ENCODE assay signal across 13 cellular contexts in genomic region chr17:78771758-78772382, GRCh38. TPM values are rescaled to one million over a fixed set of nuclear protein-coding genes. Genes with fewer than 3 reads are reported as not detected.
DNase-seq lines count a peak whose midpoint lies in the region; ATAC-seq and FAIRE-seq lines count a peak whose summit lies in the region.
"Had no signal": no experiment of that assay in that cellular context is flagged by ENCODE, and none has a peak within 500 bp of the region (broad histone marks: within the 10 kb centered on the region; RNA-seq: fewer than 3 reads in every experiment).

No MANE protein-coding gene starts in this region.

- peak in 1 of 2 donors; percentile 6 for ATAC-seq in CD4-positive, CD25-positive, alpha-beta regulatory T cell (ENCODE audit: low read depth in 2 of 2)
- peak; percentile 18 to 26 for ATAC-seq in naive thymus-derived CD8-positive, alpha-beta T cell

- peak overlapping the region; percentile 94 to 99 (median 96) for H3K27ac Mint-ChIP-seq in CD4-positive, CD25-positive, alpha-beta regulatory T cell
- peak overlapping the region; percentile 96 for H3K27ac Mint-ChIP-seq in activated CD4-positive, alpha-beta memory T cell treated with anti-CD3 and anti-CD28 coated beads, Interleukin-2, amount 10 ng/mL, durations not matched to agents 7 days and 5 days
- H3K27ac Mint-ChIP-seq in naive thymus-derived CD8-positive, alpha-beta T cell, result peak overlapping the region in 8 of 10 donors; percentile 86 to 99 (median 94)

- H3K9me3 ChIP-seq in CD4-positive, CD25-positive, alpha-beta regulatory T cell (ENCODE audit: control insufficient read depth in 2 of 2, low read length in 2 of 2), result no peaks in the 10 kb centered on the region
- H3K9me3 ChIP-seq in mesenchymal stem cell (ENCODE audit: control insufficient read depth, low read length), result no peaks in the 10 kb centered on the region
- H3K9me3 ChIP-seq: adrenal gland, Caco-2 had no signal

- H2AK5ac ChIP-seq in mesenchymal stem cell (ENCODE audit: low read length, severe bottlenecking), result no peak overlapping the region

- no peak overlapping the region for H3K14ac ChIP-seq in mesenchymal stem cell (ENCODE audit: low read length in 2 of 2)

- peak overlapping the region; percentile 83 to 92 (median 86) for H3K4me3 Mint-ChIP-seq in CD4-positive, CD25-positive, alpha-beta regulatory T cell
- H3K4me3 Mint-ChIP-seq in activated CD4-positive, alpha-beta memory T cell treated with anti-CD3 and anti-CD28 coated beads, Interleukin-2, amount 10 ng/mL, durations not matched to agents 7 days and 5 days, result peak overlapping the region; percentile 73
- H3K4me3 Mint-ChIP-seq in naive thymus-derived CD8-positive, alpha-beta T cell, result peak overlapping the region; percentile 62 to 85 (median 80)

- DNase-seq in CD4-positive, CD25-positive, alpha-beta regulatory T cell, result peak in 1 of 3 donors; percentile 65
- DNase-seq in GM18507 (ENCODE audit: extremely low spot score, insufficient read length, low read depth) (no peak), mesenchymal stem cell (no peak), NCI-H2227 (lab: John Stamatoyannopoulos, UW; ENCODE audit: unreplicated experiment) (no peak), kidney tubule cell (ENCODE audit: low spot score) (no peak), NCI-H226 (no peak)
- no peak for DNase-seq in activated CD4-positive, alpha-beta memory T cell treated with anti-CD3 and anti-CD28 coated beads, Interleukin-2, amount 10 ng/mL, durations not matched to agents 7 days and 5 days
- DNase-seq in naive thymus-derived CD8-positive, alpha-beta T cell, result no peak
- DNase-seq: adrenal gland, Caco-2, NCI-H2081 treated with DMSO at 0.1 percent for 48 hours had no signal

- FAIRE-seq in GM18507 (lab: Jason Lieb, UNC), result peak; percentile 75
- FAIRE-seq: endometrium, TTC549 had no signal

- peaks cover 20 to 64% (median 35%) of the 10 kb centered on the region in 4 donors for H3K4me1 Mint-ChIP-seq in CD4-positive, CD25-positive, alpha-beta regulatory T cell
- H3K4me1 Mint-ChIP-seq in activated CD4-positive, alpha-beta memory T cell treated with anti-CD3 and anti-CD28 coated beads, Interleukin-2, amount 10 ng/mL, durations not matched to agents 7 days and 5 days, result peaks cover 47% of the 10 kb centered on the region
- peaks cover 23 to 53% (median 47%) of the 10 kb centered on the region in 4 donors for H3K4me1 Mint-ChIP-seq in naive thymus-derived CD8-positive, alpha-beta T cell

- H3K36me3 ChIP-seq in CD4-positive, CD25-positive, alpha-beta regulatory T cell (ENCODE audit: control insufficient read depth, insufficient read depth, low read length), result peaks cover 8% of the 10 kb centered on the region
- H3K36me3 ChIP-seq in mesenchymal stem cell (ENCODE audit: control insufficient read depth in 1 of 2, insufficient read depth in 2 of 2, low read depth in 1 of 2, low read length in 2 of 2), result peaks cover 0 to 4% of the 10 kb centered on the region in 2 experiments
- H3K36me3 ChIP-seq: adrenal gland had no signal

- no peak overlapping the region for H2BK5ac ChIP-seq in mesenchymal stem cell (ENCODE audit: low read depth, low read length, poor library complexity, severe bottlenecking)

- H4K91ac ChIP-seq in mesenchymal stem cell (ENCODE audit: low read length), result no peak overlapping the region

- H3K18ac ChIP-seq in mesenchymal stem cell (ENCODE audit: low read depth in 1 of 2, low read length in 2 of 2), result no peak overlapping the region

- peak overlapping the region; percentile 92 for H3K27ac ChIP-seq in CD4-positive, CD25-positive, alpha-beta regulatory T cell (ENCODE audit: insufficient read depth, low read length, poor library complexity, severe bottlenecking)
- H3K27ac ChIP-seq in mesenchymal stem cell (ENCODE audit: low read length, poor library complexity, severe bottlenecking), result no peak overlapping the region

- WGBS in mesenchymal stem cell, result 85% methylated on average over 3 of the region's 6 CpGs

- no peak overlapping the region for H3K23ac ChIP-seq in mesenchymal stem cell (ENCODE audit: low read length in 2 of 2)

- no peak overlapping the region for H3K4me2 ChIP-seq in mesenchymal stem cell (ENCODE audit: low read length, poor library complexity, severe bottlenecking)

- H3K27me3 ChIP-seq in CD4-positive, CD25-positive, alpha-beta regulatory T cell (ENCODE audit: control insufficient read depth, insufficient read depth, low read length), result no peaks in the 10 kb centered on the region
- no peaks in the 10 kb centered on the region for H3K27me3 ChIP-seq in mesenchymal stem cell (ENCODE audit: control insufficient read depth in 1 of 2, insufficient read depth in 1 of 2, low read length in 2 of 2)
- H3K27me3 ChIP-seq: adrenal gland had no signal

- peaks cover 22% of the 10 kb centered on the region for H3K36me3 Mint-ChIP-seq in CD4-positive, CD25-positive, alpha-beta regulatory T cell
- peaks cover 43% of the 10 kb centered on the region for H3K36me3 Mint-ChIP-seq in activated CD4-positive, alpha-beta memory T cell treated with anti-CD3 and anti-CD28 coated beads, Interleukin-2, amount 10 ng/mL, durations not matched to agents 7 days and 5 days (ENCODE audit: low read depth)
- H3K36me3 Mint-ChIP-seq in naive thymus-derived CD8-positive, alpha-beta T cell, result peaks cover 0 to 19% (median 4%) of the 10 kb centered on the region in 3 donors

- H3K4ac ChIP-seq in mesenchymal stem cell (ENCODE audit: low read depth in 1 of 2, low read length in 2 of 2), result no peak overlapping the region

- H2BK120ac ChIP-seq in mesenchymal stem cell (ENCODE audit: low read depth, low read length), result no peak overlapping the region

- no peaks in the 10 kb centered on the region for H3K27me3 Mint-ChIP-seq in CD4-positive, CD25-positive, alpha-beta regulatory T cell
- no peaks in the 10 kb centered on the region for H3K27me3 Mint-ChIP-seq in activated CD4-positive, alpha-beta memory T cell treated with anti-CD3 and anti-CD28 coated beads, Interleukin-2, amount 10 ng/mL, durations not matched to agents 7 days and 5 days
- no peaks in the 10 kb centered on the region for H3K27me3 Mint-ChIP-seq in naive thymus-derived CD8-positive, alpha-beta T cell

- H2BK12ac ChIP-seq in mesenchymal stem cell (ENCODE audit: low read length in 2 of 2), result no peak overlapping the region

- H3K4me3 ChIP-seq in CD4-positive, CD25-positive, alpha-beta regulatory T cell (ENCODE audit: low read depth, low read length), result peak overlapping the region; percentile 79
- H3K4me3 ChIP-seq in mesenchymal stem cell (ENCODE audit: insufficient read depth in 1 of 2, low read depth in 1 of 2, low read length in 2 of 2), result no peak overlapping the region
- H3K4me3 ChIP-seq: adrenal gland had no signal

- CTCF ChIA-PET in activated CD4-positive, alpha-beta memory T cell treated with anti-CD3 and anti-CD28 coated beads, Interleukin-2, amount 10 ng/mL, durations not matched to agents 7 days and 5 days (lab: Charles Lee), result interaction anchor here (0.7 to 4.7 kb wide), 3 partner anchors 24 to 63 kb away, joined by 4 to 40 read pairs (median 5); no protein-coding TSS in a partner anchor

- no peaks in the 10 kb centered on the region for H3K9me3 Mint-ChIP-seq in CD4-positive, CD25-positive, alpha-beta regulatory T cell
- no peaks in the 10 kb centered on the region for H3K9me3 Mint-ChIP-seq in activated CD4-positive, alpha-beta memory T cell treated with anti-CD3 and anti-CD28 coated beads, Interleukin-2, amount 10 ng/mL, durations not matched to agents 7 days and 5 days
- no peaks in the 10 kb centered on the region for H3K9me3 Mint-ChIP-seq in naive thymus-derived CD8-positive, alpha-beta T cell

- H3K4me1 ChIP-seq in CD4-positive, CD25-positive, alpha-beta regulatory T cell (ENCODE audit: control insufficient read depth, insufficient read depth, low read length, poor library complexity, severe bottlenecking), result peaks cover 98% of the 10 kb centered on the region
- peaks cover 11% of the 10 kb centered on the region for H3K4me1 ChIP-seq in mesenchymal stem cell (ENCODE audit: control insufficient read depth, insufficient read depth, low read depth, low read length)
- H3K4me1 ChIP-seq: Caco-2 had no signal

- H4K8ac ChIP-seq in mesenchymal stem cell (ENCODE audit: low read length), result no peak overlapping the region

- no peak overlapping the region for H2BK15ac ChIP-seq in mesenchymal stem cell (ENCODE audit: low read depth, poor library complexity, severe bottlenecking)

- H3K9ac ChIP-seq in mesenchymal stem cell (ENCODE audit: low read length), result no peak overlapping the region

- no peak overlapping the region for H2AFZ ChIP-seq in mesenchymal stem cell (ENCODE audit: low read depth, low read length)

- H3K79me1 ChIP-seq in mesenchymal stem cell (replicated peaks; ENCODE audit: low read length, poor library complexity, severe bottlenecking), result peaks cover 21% of the 10 kb centered on the region

- POLR2A ChIA-PET in activated CD4-positive, alpha-beta memory T cell treated with anti-CD3 and anti-CD28 coated beads, Interleukin-2, amount 10 ng/mL, durations not matched to agents 7 days and 5 days (lab: Charles Lee), result interaction anchor here (0.7 to 31.8 kb wide), 8 partner anchors 6 to 62 kb away, joined by 3 to 861 read pairs (median 8); partner anchors contain the start of gene CYTH1
- POLR2A ChIA-PET in naive thymus-derived CD8-positive, alpha-beta T cell (lab: Charles Lee), result interaction anchor here (0.7 to 19.8 kb wide), 7 partner anchors 10 to 57 kb away, joined by 3 to 188 read pairs (median 7); partner anchors contain the start of gene CYTH1

RNA-seq across cellular contexts. Expression of gene CYTH1, which starts 10.2 kb away (rescaled TPM):
- 487 TPM for total RNA-seq in CD4-positive, CD25-positive, alpha-beta regulatory T cell
- polyA plus RNA-seq in CD4-positive, CD25-positive, alpha-beta regulatory T cell, result 100 to 1,000 TPM; 202 to 214 (median 206) TPM
- 100 to 1,000 TPM; 288 to 309 TPM for total RNA-seq in activated CD4-positive, alpha-beta memory T cell treated with anti-CD3 and anti-CD28 coated beads, Interleukin-2, amount 10 ng/mL, durations not matched to agents 7 days and 5 days
- total RNA-seq in naive thymus-derived CD8-positive, alpha-beta T cell, result 100 to 1,000 TPM; 415 to 423 TPM
- 100 to 1,000 TPM; 220 to 320 (median 243) TPM for polyA plus RNA-seq in naive thymus-derived CD8-positive, alpha-beta T cell
- 15.0 TPM for polyA plus RNA-seq in mesenchymal stem cell (2013, experiment 1 of 2)
- 14.3 TPM for polyA plus RNA-seq in mesenchymal stem cell (2013, experiment 2 of 2)
